In the genomic region with DNA sequence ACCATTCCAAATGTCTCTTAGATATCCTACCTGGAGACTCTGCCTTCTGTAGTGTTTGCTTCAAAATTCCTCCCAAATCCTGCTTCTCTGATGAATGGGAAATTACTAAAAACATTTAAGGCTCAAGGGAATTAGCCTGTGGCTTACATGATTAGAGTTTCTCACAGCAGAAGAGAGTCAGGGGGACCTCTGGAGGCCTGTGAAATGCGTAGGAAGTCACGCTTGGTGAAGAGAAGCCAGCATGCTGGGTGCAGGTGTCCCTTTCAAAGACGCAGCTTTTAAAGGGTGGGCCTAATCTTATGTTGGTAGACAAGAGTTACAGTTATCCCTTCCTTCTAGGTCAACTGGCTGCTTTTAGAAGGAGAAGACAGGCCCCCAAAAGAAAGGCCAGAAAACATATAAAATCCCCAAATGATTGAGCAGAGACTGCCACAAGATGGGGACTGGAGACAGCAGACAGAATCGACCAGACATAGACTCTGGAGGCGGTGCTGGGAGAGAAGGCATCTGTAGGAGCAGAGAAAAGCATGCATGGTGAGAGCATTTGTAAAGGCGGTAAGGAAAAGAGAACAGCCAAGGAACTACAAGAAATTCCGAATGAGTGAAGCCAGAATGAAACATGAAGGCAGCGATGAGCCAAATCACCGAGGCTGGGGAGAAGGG, we compare ENCODE assay signal across 8 cellular contexts. TPM values are rescaled to one million over a fixed set of nuclear protein-coding genes. Genes with fewer than 3 reads are reported as not detected.
DNase-seq lines count a peak whose midpoint lies in the region; ATAC-seq and TF ChIP-seq lines count a peak whose summit lies in the region.

No MANE protein-coding gene starts in this region.

- DNase-seq in CD14-positive monocyte (ENCODE audit: low spot score) (no peak), endodermal cell (no peak), omental fat pad (ENCODE audit: low spot score) (no peak), mesenteric fat pad (ENCODE audit: low spot score) (no peak)

- peaks cover 21% of the 10 kb centered on the region for H3K4me1 ChIP-seq in endodermal cell (ENCODE audit: control insufficient read depth, insufficient read depth, low read length)

- peaks cover 0 to 2% (median 0%) of the 10 kb centered on the region in 3 donors for H3K27me3 Mint-ChIP-seq in CD14-positive monocyte (ENCODE audit: low read depth in 3 of 3)
- H3K27me3 Mint-ChIP-seq in endodermal cell (ENCODE audit: insufficient read depth) = no peaks in the 10 kb centered on the region

- no peak overlapping the region for H3K9ac ChIP-seq in endodermal cell (ENCODE audit: extremely low read depth, low read length, poor library complexity, severe bottlenecking)

- H3K4me1 Mint-ChIP-seq in CD14-positive monocyte = peaks cover 22% of the 10 kb centered on the region
- peaks cover 50% of the 10 kb centered on the region for H3K4me1 Mint-ChIP-seq in endodermal cell

- H3K27me3 ChIP-seq in endodermal cell (ENCODE audit: control insufficient read depth, insufficient read depth, low read length, poor library complexity, severe bottlenecking) = no peaks in the 10 kb centered on the region

- no peaks in the 10 kb centered on the region for H3K9me3 ChIP-seq in endodermal cell (ENCODE audit: control insufficient read depth, low read length)

- intact Hi-C loops in CD14-positive monocyte (cut with micrococcal nuclease) = loop anchor here in 1 of 2 donors (5.0 kb wide), 1 partner anchor 42 kb away; the partner anchor contains the start of gene B4GALT1

- no peak overlapping the region for H3K4me3 Mint-ChIP-seq in CD14-positive monocyte
- H3K4me3 Mint-ChIP-seq in endodermal cell = peak overlapping the region; percentile 1

- H3K4me3 ChIP-seq in endodermal cell (ENCODE audit: low read length) = no peak overlapping the region

- peaks cover 70 to 88% of the 10 kb centered on the region in 2 donors for H3K36me3 Mint-ChIP-seq in CD14-positive monocyte
- peaks cover 32% of the 10 kb centered on the region for H3K36me3 Mint-ChIP-seq in endodermal cell (ENCODE audit: low read depth)

- no peak overlapping the region for H3K27ac ChIP-seq in endodermal cell (ENCODE audit: low read depth, low read length)

- H3K27ac Mint-ChIP-seq in CD14-positive monocyte = peak overlapping the region in 6 of 7 donors; percentile 22 to 82 (median 52)
- peak overlapping the region; percentile 6 for H3K27ac Mint-ChIP-seq in endodermal cell

- peaks cover 48% of the 10 kb centered on the region for H3K36me3 ChIP-seq in endodermal cell (ENCODE audit: control insufficient read depth, insufficient read depth, low read length)

- ATAC-seq in GM18907 (IDR thresholded peaks at IDR 0.05; ENCODE audit: unreplicated experiment) (peak; percentile 39), HG03064 (IDR thresholded peaks at IDR 0.05; ENCODE audit: low read depth, unreplicated experiment) (peak; percentile 49), GM18517 (IDR thresholded peaks at IDR 0.05; ENCODE audit: unreplicated experiment) (no peak), GM19452 (IDR thresholded peaks at IDR 0.05; ENCODE audit: unreplicated experiment) (no peak), omental fat pad (ENCODE audit: low FRiP score) (no peak)

- H3K9me3 Mint-ChIP-seq in CD14-positive monocyte (no peaks in the 10 kb centered on the region), endodermal cell (peaks cover 15% of the 10 kb centered on the region)

- peak; percentile 12 for TF ChIP-seq CTCF in CD14-positive monocyte (IDR thresholded peaks at IDR 0.05)
- TF ChIP-seq CTCF in endodermal cell (conservative IDR thresholded peaks at IDR 0.05) = no peak
- no peak for TF ChIP-seq CTCF in omental fat pad (IDR thresholded peaks at IDR 0.05)

- 84 to 91% methylated on average over 9 of the region's 9 CpGs for WGBS in endodermal cell (ENCODE audit: insufficient coverage in 1 of 2, insufficient read length in 1 of 2), 2 experiments

RNA-seq across cellular contexts. Expression of gene B4GALT1, which starts 42.3 kb away (rescaled TPM):
- 10 to 100 TPM; 27.6 to 38.6 TPM for polyA plus RNA-seq in CD14-positive monocyte
- total RNA-seq in endodermal cell (10 to 100 TPM; 62.9 to 92.6 TPM), omental fat pad (100 to 1,000 TPM in 1 of 4 donors, 10 to 100 TPM in 3; 52.5 to 113 (median 72.1) TPM), mesenteric fat pad (115 TPM)
- 29.4 TPM for polyA plus RNA-seq in endodermal cell (2013, experiment 1 of 2)
- polyA plus RNA-seq in endodermal cell (2013, experiment 2 of 2) = 31.1 TPM

RNA-seq across cellular contexts. Expression of gene SMU1, which starts 48.4 kb away (rescaled TPM):
- 10 to 100 TPM; 19.3 to 21.7 TPM for polyA plus RNA-seq in CD14-positive monocyte
- total RNA-seq in endodermal cell (10 to 100 TPM; 25.0 to 28.7 TPM), omental fat pad (10 to 100 TPM; 14.6 to 23.5 (median 17.2) TPM), mesenteric fat pad (17.6 TPM)
- polyA plus RNA-seq in endodermal cell (2013, experiment 1 of 2) = 19.6 TPM
- 18.3 TPM for polyA plus RNA-seq in endodermal cell (2013, experiment 2 of 2)

Comparison
In these comparisons a context has a peak if more than half of its experiments do, and no peak if none do; other contexts are left out.
1. ATAC-seq: peak in GM18907 (single experiment) and HG03064 (single experiment); none in GM18517 (single experiment), GM19452 (single experiment) and omental fat pad (single experiment).